In the genomic region with DNA sequence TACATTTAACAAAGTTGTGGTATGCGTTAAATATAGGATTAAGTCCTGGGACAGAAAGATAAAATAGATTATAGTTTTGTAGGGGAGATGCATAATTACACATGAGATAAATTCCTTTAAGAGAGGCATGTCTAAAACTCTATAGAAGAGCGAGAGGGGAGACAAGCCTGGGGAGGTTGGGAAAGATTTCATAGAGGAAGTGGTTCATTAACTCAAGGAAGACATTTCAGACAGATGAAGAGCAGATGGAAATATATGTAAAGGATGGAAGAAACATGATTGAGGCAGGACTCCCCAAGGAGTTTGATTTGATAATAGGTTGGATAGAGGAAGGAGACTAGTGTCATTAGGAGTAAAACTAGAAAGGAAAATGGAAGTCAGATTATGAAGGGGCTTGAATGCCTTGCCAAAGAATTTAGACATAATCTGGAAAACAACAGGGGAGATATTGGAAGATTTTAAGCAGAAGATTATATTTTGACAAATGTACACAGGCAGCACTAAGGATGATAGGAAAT, we compare ENCODE assay signal across 16 cellular contexts.
"Had no signal": no experiment of that assay in that cellular context is flagged by ENCODE, and none has a peak within 500 bp of the region (broad histone marks: within the 10 kb centered on the region; RNA-seq: fewer than 3 reads in every experiment).

No MANE protein-coding gene starts in this region.

- H3K4me3 ChIP-seq: cardiac muscle cell, esophagus squamous epithelium, heart left ventricle, mucosa of descending colon, right lobe of liver, spleen, transverse colon had no signal

- H3K9me3 ChIP-seq: esophagus squamous epithelium, heart left ventricle, mucosa of descending colon, right lobe of liver, spleen, transverse colon had no signal

- H3K4me1 ChIP-seq: esophagus squamous epithelium, foreskin keratinocyte, right lobe of liver had no signal

- ATAC-seq: activated T-helper 17 cell treated with anti-CD3 and anti-CD28 coated beads, Interleukin-2, amount 50 U/mL, for 72 hours; foreskin keratinocyte; heart left ventricle; mucosa of descending colon; naive thymus-derived CD8-positive, alpha-beta T cell; right lobe of liver; stimulated activated memory B cell treated with anti-CD40 and anti-IgM and Interleukin-4, amounts not matched to agents 10 μg/mL and 1 μg/mL and 100 μg/mL, for 72 hours had no signal

- H3K36me3 ChIP-seq: cardiac muscle cell, esophagus squamous epithelium, heart left ventricle, right lobe of liver, spleen, transverse colon had no signal

- DNase-seq: activated B cell treated with CpG ODN at 0.5 μM for 24 hours; activated CD4-positive, alpha-beta T cell treated with anti-CD3 and anti-CD28 coated beads, Interleukin-2, amount 10 ng/mL, durations not matched to agents 24 days and 14 days; activated naive CD4-positive, alpha-beta T cell treated with anti-CD3 and anti-CD28 coated beads for 36 hours; esophagus squamous epithelium; foreskin keratinocyte; heart left ventricle; mucosa of descending colon; naive thymus-derived CD8-positive, alpha-beta T cell; right lobe of liver; spleen; stimulated activated CD4-positive, alpha-beta T cell treated with anti-CD3 and anti-CD28 coated beads, Interleukin-1b, Interleukin-23, amount 100 ng/mL, for 48 hours; transverse colon had no signal

- H3K27ac Mint-ChIP-seq: activated B cell treated with CpG ODN at 0.5 μM for 24 hours; activated CD4-positive, alpha-beta T cell treated with anti-CD3 and anti-CD28 coated beads, Interleukin-2, amount 10 ng/mL, durations not matched to agents 24 days and 14 days; activated naive CD4-positive, alpha-beta T cell treated with anti-CD3 and anti-CD28 coated beads for 36 hours; activated T-helper 17 cell treated with anti-CD3 and anti-CD28 coated beads, Interleukin-2, amount 50 U/mL, for 72 hours; naive thymus-derived CD8-positive, alpha-beta T cell; progenitor cell of endocrine pancreas; stimulated activated memory B cell treated with anti-CD40 and anti-IgM and Interleukin-4, amounts not matched to agents 10 μg/mL and 1 μg/mL and 100 μg/mL, for 72 hours had no signal

- H3K4me1 Mint-ChIP-seq: activated T-helper 17 cell treated with anti-CD3 and anti-CD28 coated beads, Interleukin-2, amount 50 U/mL, for 72 hours had no signal

- H3K9me3 Mint-ChIP-seq: activated B cell treated with CpG ODN at 0.5 μM for 24 hours; activated CD4-positive, alpha-beta T cell treated with anti-CD3 and anti-CD28 coated beads, Interleukin-2, amount 10 ng/mL, durations not matched to agents 24 days and 14 days; activated naive CD4-positive, alpha-beta T cell treated with anti-CD3 and anti-CD28 coated beads for 36 hours; activated T-helper 17 cell treated with anti-CD3 and anti-CD28 coated beads, Interleukin-2, amount 50 U/mL, for 72 hours; naive thymus-derived CD8-positive, alpha-beta T cell; stimulated activated memory B cell treated with anti-CD40 and anti-IgM and Interleukin-4, amounts not matched to agents 10 μg/mL and 1 μg/mL and 100 μg/mL, for 72 hours had no signal

- H3K27me3 ChIP-seq: cardiac muscle cell, esophagus squamous epithelium, foreskin keratinocyte, heart left ventricle, right lobe of liver, spleen, transverse colon had no signal

- H3K27ac ChIP-seq: cardiac muscle cell, esophagus squamous epithelium, foreskin keratinocyte, heart left ventricle, right lobe of liver, spleen, transverse colon had no signal

- H3K4me3 Mint-ChIP-seq: activated B cell treated with CpG ODN at 0.5 μM for 24 hours; activated CD4-positive, alpha-beta T cell treated with anti-CD3 and anti-CD28 coated beads, Interleukin-2, amount 10 ng/mL, durations not matched to agents 24 days and 14 days; activated naive CD4-positive, alpha-beta T cell treated with anti-CD3 and anti-CD28 coated beads for 36 hours; activated T-helper 17 cell treated with anti-CD3 and anti-CD28 coated beads, Interleukin-2, amount 50 U/mL, for 72 hours; naive thymus-derived CD8-positive, alpha-beta T cell; stimulated activated memory B cell treated with anti-CD40 and anti-IgM and Interleukin-4, amounts not matched to agents 10 μg/mL and 1 μg/mL and 100 μg/mL, for 72 hours had no signal

- H3K27me3 Mint-ChIP-seq: activated B cell treated with CpG ODN at 0.5 μM for 24 hours; activated CD4-positive, alpha-beta T cell treated with anti-CD3 and anti-CD28 coated beads, Interleukin-2, amount 10 ng/mL, durations not matched to agents 24 days and 14 days; activated T-helper 17 cell treated with anti-CD3 and anti-CD28 coated beads, Interleukin-2, amount 50 U/mL, for 72 hours; naive thymus-derived CD8-positive, alpha-beta T cell; progenitor cell of endocrine pancreas; stimulated activated memory B cell treated with anti-CD40 and anti-IgM and Interleukin-4, amounts not matched to agents 10 μg/mL and 1 μg/mL and 100 μg/mL, for 72 hours had no signal

- H3K36me3 Mint-ChIP-seq: naive thymus-derived CD8-positive, alpha-beta T cell had no signal
